Comparison of ENCODE assay signal across 15 cellular contexts in genomic region chr1:39733161-39733560, GRCh38. TPM values are rescaled to one million over a fixed set of nuclear protein-coding genes. Genes with fewer than 3 reads are reported as not detected.
DNase-seq lines count a peak whose midpoint lies in the region; ATAC-seq and TF ChIP-seq lines count a peak whose summit lies in the region.
"Had no signal": no experiment of that assay in that cellular context is flagged by ENCODE, and none has a peak within 500 bp of the region (broad histone marks: within the 10 kb centered on the region; RNA-seq: fewer than 3 reads in every experiment).

No MANE protein-coding gene starts in this region.

- H3K27ac ChIP-seq in CD8-positive, alpha-beta memory T cell (ENCODE audit: low read depth, low read length) = no peak overlapping the region
- H3K27ac ChIP-seq: cardiac muscle cell, transverse colon had no signal

- H3K4me3 Mint-ChIP-seq in CD8-positive, alpha-beta memory T cell = no peak overlapping the region
- H3K4me3 Mint-ChIP-seq: activated naive CD4-positive, alpha-beta T cell treated with anti-CD3 and anti-CD28 coated beads for 36 hours; HFFc6 had no signal

- peak; percentile 45 for DNase-seq in HT1080 (ENCODE audit: low read depth)
- DNase-seq in NCI-H2107 treated with DMSO at 0.1 percent for 48 hours (lab: John Stamatoyannopoulos, UW; ENCODE audit: unreplicated experiment) = peak; percentile 98
- DNase-seq in occipital lobe (lab: John Stamatoyannopoulos, UW) = peak; percentile 63
- DNase-seq in CD8-positive, alpha-beta memory T cell = no peak
- DNase-seq in GM13977 (ENCODE audit: low spot score) = no peak
- DNase-seq: activated naive CD4-positive, alpha-beta T cell treated with anti-CD3 and anti-CD28 coated beads for 36 hours; C1 segment of cervical spinal cord; HFFc6; SK-N-SH; transverse colon had no signal

- CTCF ChIA-PET in CD8-positive, alpha-beta memory T cell (lab: Charles Lee) = no interaction called here

- peaks cover 43 to 65% of the 10 kb centered on the region in 2 donors for H3K27me3 Mint-ChIP-seq in CD8-positive, alpha-beta memory T cell

- peaks cover 8 to 12% (median 9%) of the 10 kb centered on the region in 3 donors for H3K4me1 Mint-ChIP-seq in CD8-positive, alpha-beta memory T cell

- H3K9me3 ChIP-seq in CD8-positive, alpha-beta memory T cell (ENCODE audit: low read length) = no peaks in the 10 kb centered on the region
- H3K9me3 ChIP-seq: SK-N-SH, transverse colon had no signal

- TF ChIP-seq CTCF in GM13977 (IDR thresholded peaks at IDR 0.05; ENCODE audit: extremely low read depth, insufficient read depth, missing control alignments) = no peak

- peaks cover 19% of the 10 kb centered on the region for H3K27me3 ChIP-seq in CD8-positive, alpha-beta memory T cell (ENCODE audit: insufficient read depth, low read length, poor library complexity, severe bottlenecking)

- no peaks in the 10 kb centered on the region for H3K9me3 Mint-ChIP-seq in CD8-positive, alpha-beta memory T cell
- H3K9me3 Mint-ChIP-seq: activated naive CD4-positive, alpha-beta T cell treated with anti-CD3 and anti-CD28 coated beads for 36 hours; HFFc6 had no signal

- POLR2A ChIA-PET in CD8-positive, alpha-beta memory T cell (lab: Charles Lee) = no interaction called here

- peaks cover 4% of the 10 kb centered on the region for H3K4me1 ChIP-seq in CD8-positive, alpha-beta memory T cell (ENCODE audit: insufficient read depth, low read length)

- no peak overlapping the region for H3K27ac Mint-ChIP-seq in CD8-positive, alpha-beta memory T cell
- H3K27ac Mint-ChIP-seq: activated naive CD4-positive, alpha-beta T cell treated with anti-CD3 and anti-CD28 coated beads for 36 hours; HFFc6 had no signal

- in situ Hi-C loops in GM13977 (cut with MboI; ENCODE audit: low pct_unique_long_range_greater_than_20kb, low sequenced_read_pairs, unreplicated experiment) = no loop called here

- H3K36me3 ChIP-seq in CD8-positive, alpha-beta memory T cell (ENCODE audit: insufficient read depth, low read length) = no peaks in the 10 kb centered on the region
- H3K36me3 ChIP-seq: cardiac muscle cell, transverse colon had no signal

- peak; percentile 35 for ATAC-seq in esophagus mucosa
- ATAC-seq in HG02798 (IDR thresholded peaks at IDR 0.05; ENCODE audit: poor library complexity, unreplicated experiment) = no peak

- H3K4me3 ChIP-seq in CD8-positive, alpha-beta memory T cell (ENCODE audit: low read length) = no peak overlapping the region
- H3K4me3 ChIP-seq: cardiac muscle cell, transverse colon had no signal

- peaks cover 0 to 11% (median 0%) of the 10 kb centered on the region in 3 donors for H3K36me3 Mint-ChIP-seq in CD8-positive, alpha-beta memory T cell

RNA-seq across cellular contexts. Expression of gene PPIE, which starts 5.5 kb away (rescaled TPM):
- 32.3 and 32.4 TPM in 2 replicates for total RNA-seq in HT1080 (2014; rRNA removed; shearing (Covaris generic))
- 58.6 and 59.1 TPM in 2 replicates for polyA plus RNA-seq in HT1080 (2015; cell fraction: cytosol; rRNA removed)
- 74.0 and 74.3 TPM in 2 replicates for polyA plus RNA-seq in HT1080 (2015; cell fraction: nucleus; rRNA removed)
- total RNA-seq in esophagus mucosa = 43.8 TPM
- total RNA-seq in occipital lobe = 23.6 TPM
- 10 to 100 TPM; 61.2 to 65.2 TPM for total RNA-seq in CD8-positive, alpha-beta memory T cell
- 78.3 TPM for polyA plus RNA-seq in CD8-positive, alpha-beta memory T cell

RNA-seq across cellular contexts. Expression of gene OXCT2, which starts 38.0 kb away (rescaled TPM):
- not detected in 2 replicates for total RNA-seq in HT1080 (2014; rRNA removed; shearing (Covaris generic))
- 0.13 TPM in 1 of 2 replicates, not detected in the other for polyA plus RNA-seq in HT1080 (2015; cell fraction: cytosol; rRNA removed)
- 0.08 and 0.23 TPM in 2 replicates for polyA plus RNA-seq in HT1080 (2015; cell fraction: nucleus; rRNA removed)
- total RNA-seq in esophagus mucosa = 0.20 TPM
- 0.47 TPM for total RNA-seq in occipital lobe
- total RNA-seq in CD8-positive, alpha-beta memory T cell = 1 to 10 TPM; 2.2 to 2.3 TPM
- not detected for polyA plus RNA-seq in CD8-positive, alpha-beta memory T cell
- polyA plus RNA-seq: cardiac muscle cell, keratinocyte had no signal

RNA-seq across cellular contexts. Expression of gene HPCAL4, which starts 41.9 kb away (rescaled TPM):
- total RNA-seq in HT1080 (2014; rRNA removed; shearing (Covaris generic)) = not detected in 2 replicates
- polyA plus RNA-seq in HT1080 (2015; cell fraction: cytosol; rRNA removed) = 0.01 and 0.09 TPM in 2 replicates
- not detected in 2 replicates for polyA plus RNA-seq in HT1080 (2015; cell fraction: nucleus; rRNA removed)
- total RNA-seq in esophagus mucosa (not detected), occipital lobe (51.2 TPM)
- 1 to 10 TPM; 1.9 to 2.0 TPM for total RNA-seq in CD8-positive, alpha-beta memory T cell
- polyA plus RNA-seq in CD8-positive, alpha-beta memory T cell = 2.5 TPM
- total RNA-seq: glomerular endothelial cell, HFFc6 had no signal
- polyA plus RNA-seq: keratinocyte had no signal

RNA-seq across cellular contexts. Expression of gene BMP8B, which starts 55.5 kb away (rescaled TPM):
- not detected in 2 replicates for total RNA-seq in HT1080 (2014; rRNA removed; shearing (Covaris generic))
- 0.07 and 0.10 TPM in 2 replicates for polyA plus RNA-seq in HT1080 (2015; cell fraction: cytosol; rRNA removed)
- 0.02 and 0.05 TPM in 2 replicates for polyA plus RNA-seq in HT1080 (2015; cell fraction: nucleus; rRNA removed)
- 0.60 TPM for total RNA-seq in esophagus mucosa
- 0.16 TPM for total RNA-seq in occipital lobe
- total RNA-seq in CD8-positive, alpha-beta memory T cell = 1 to 10 TPM in 1 of 2 experiments, under 1 TPM in 1; 0.91 to 1.2 TPM
- polyA plus RNA-seq in CD8-positive, alpha-beta memory T cell = 0.14 TPM
- total RNA-seq: cardiac muscle cell, glomerular endothelial cell, HFFc6 had no signal

Comparison
In these comparisons a context has a peak if more than half of its experiments do, and no peak if none do; other contexts are left out.
1. DNase-seq: peak in HT1080 (single experiment), NCI-H2107 treated with DMSO at 0.1 percent for 48 hours (single experiment) and occipital lobe (single experiment); none in CD8-positive, alpha-beta memory T cell (0 of 5) and GM13977 (single experiment).
2. RNA of gene HPCAL4, which starts 41.9 kb away (total RNA-seq): 51.2 TPM in occipital lobe (single experiment); 1.9 to 2.0 TPM in CD8-positive, alpha-beta memory T cell, not detected in HT1080 and not detected in esophagus mucosa (single experiment); every median in the first group is over 10 times any median in the second.